ENCODE assay signal across 10 cellular contexts in the genomic region with DNA sequence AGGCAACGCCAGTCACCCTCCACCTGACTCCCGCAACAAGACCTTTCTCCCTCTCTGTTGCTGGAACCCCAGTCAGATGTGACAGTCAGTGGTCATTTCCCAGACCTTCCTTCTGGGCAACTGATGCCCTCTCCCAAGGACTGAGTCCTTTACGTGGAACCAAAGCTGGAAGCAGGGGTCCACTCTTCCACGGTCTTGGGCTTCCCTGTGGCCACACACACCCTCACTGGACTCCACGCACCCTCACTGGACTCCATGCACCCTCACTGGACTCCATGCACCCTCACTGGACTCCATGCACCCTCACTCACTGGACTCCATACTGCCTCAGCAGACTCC. TPM values are rescaled to one million over a fixed set of nuclear protein-coding genes. Genes with fewer than 3 reads are reported as not detected.
DNase-seq lines count a peak whose midpoint lies in the region; ATAC-seq and TF ChIP-seq lines count a peak whose summit lies in the region.
"Had no signal": no experiment of that assay in that cellular context is flagged by ENCODE, and none has a peak within 500 bp of the region (broad histone marks: within the 10 kb centered on the region; RNA-seq: fewer than 3 reads in every experiment).

No MANE protein-coding gene starts in this region.

- CTCF ChIA-PET in HCT116 (lab: Charles Lee): interaction anchor here (0.8 to 5.7 kb wide), 8 partner anchors 10 to 152 kb away, joined by 3 to 185 read pairs (median 20); no protein-coding TSS in a partner anchor

- H3K4me1 Mint-ChIP-seq in brain (peaks cover 46% of the 10 kb centered on the region), neural crest cell (peaks cover 57% of the 10 kb centered on the region)

- no peak overlapping the region for H2AFZ ChIP-seq in HCT116 (ENCODE audit: low read depth, low read length, poor library complexity, severe bottlenecking)

- H3K36me3 ChIP-seq in HCT116 (ENCODE audit: control insufficient read depth in 1 of 2, insufficient read depth in 2 of 2, low read length in 2 of 2): peaks cover 13 to 21% of the 10 kb centered on the region in 2 experiments

- H3K36me3 Mint-ChIP-seq in brain: peaks cover 26% of the 10 kb centered on the region
- H3K36me3 Mint-ChIP-seq in neural crest cell (ENCODE audit: low read depth): peaks cover 35% of the 10 kb centered on the region

- H3K79me2 ChIP-seq in HCT116 (ENCODE audit: insufficient read depth, low read length): peaks cover 22% of the 10 kb centered on the region

- intact Hi-C loops in HCT116 (cut with micrococcal nuclease): loop anchor here (1.0 to 2.0 kb wide), 2 partner anchors 38 to 153 kb away; no protein-coding TSS in a partner anchor

- H3K9me3 ChIP-seq in HCT116 (ENCODE audit: control insufficient read depth in 1 of 2, insufficient read depth in 1 of 2, low read depth in 1 of 2, low read length in 2 of 2): no peaks in the 10 kb centered on the region
- H3K9me3 ChIP-seq: pancreas had no signal

- no TSS peak for BruUV-seq in HCT116 (replicated peaks; lab: Mats Ljungman, UMichigan)

- peaks cover 27 to 70% of the 10 kb centered on the region in 2 experiments for H3K4me1 ChIP-seq in HCT116 (ENCODE audit: control insufficient read depth in 1 of 2, insufficient read depth in 2 of 2, low read length in 2 of 2)

- H3K4me3 Mint-ChIP-seq in brain (peak overlapping the region in 2 of 5 experiments; percentile 51 to 80), neural crest cell (peak overlapping the region; percentile 91)

- TF ChIP-seq CTCF in C4-2B (conservative IDR thresholded peaks at IDR 0.05): peak; percentile 67
- 0 out of 6 replicates have a peak, but pooled peaks of 1 of the 3 experiments have one; percentile 0 for TF ChIP-seq CTCF in HCT116 (IDR thresholded peaks at IDR 0.05 in 2 of 3, conservative IDR thresholded peaks at IDR 0.05 in 1 of 3; ENCODE audit: borderline replicate concordance in 1 of 3, insufficient read depth in 1 of 3, low read depth in 2 of 3, low read length in 2 of 3)
- TF ChIP-seq CTCF in brain (conservative IDR thresholded peaks at IDR 0.05): peak; percentile 7 to 23
- TF ChIP-seq CTCF in neural crest cell (conservative IDR thresholded peaks at IDR 0.05): no peak

- H3K27ac ChIP-seq in C4-2B: no peak overlapping the region
- peak overlapping the region; percentile 68; the same call in 1 of the 2 replicates for H3K27ac ChIP-seq in HCT116 (ENCODE audit: low read depth, low read length)
- H3K27ac ChIP-seq: pancreas had no signal

- POLR2A ChIA-PET in HCT116 (lab: Charles Lee): interaction anchor here (0.7 to 6.5 kb wide), 6 partner anchors 38 to 252 kb away, joined by 4 to 50 read pairs (median 11); no protein-coding TSS in a partner anchor

- H3K27me3 ChIP-seq in HCT116 (ENCODE audit: insufficient read depth, low read length): no peaks in the 10 kb centered on the region
- H3K27me3 ChIP-seq: dorsolateral prefrontal cortex, pancreas had no signal

- peaks cover 18% of the 10 kb centered on the region; the same call in 1 of the 2 replicates for H4K20me1 ChIP-seq in HCT116 (ENCODE audit: insufficient read depth)

- peaks cover 0 to 3% (median 0%) of the 10 kb centered on the region in 5 experiments for H3K9me3 Mint-ChIP-seq in brain
- H3K9me3 Mint-ChIP-seq in neural crest cell: no peaks in the 10 kb centered on the region

- no peaks in the 10 kb centered on the region for H3K9me2 ChIP-seq in HCT116 (ENCODE audit: insufficient read depth)

- no peak for TF ChIP-seq RAD21 in HCT116 (IDR thresholded peaks at IDR 0.05; ENCODE audit: low read depth)

- no peak for ATAC-seq in HCT116

- no peak overlapping the region for H3K9ac ChIP-seq in HCT116 (ENCODE audit: low read length)

- H3K27me3 Mint-ChIP-seq in brain (peaks cover 2% of the 10 kb centered on the region), neural crest cell (ENCODE audit: low read depth) (peaks cover 56% of the 10 kb centered on the region)

- TF ChIP-seq POLR2A in HCT116 (IDR thresholded peaks at IDR 0.05; ENCODE audit: borderline replicate concordance, extremely low read depth, insufficient read depth, insufficient read length): no peak

- DNase-seq in HCT116 (ENCODE audit: low read depth, low spot score) (no peak), neural crest cell (ENCODE audit: low read depth, low spot score) (no peak), NCI-H524 treated with DMSO at 0.1 percent for 48 hours (lab: John Stamatoyannopoulos, UW) (no peak), NCI-H1417 treated with DMSO at 0.1 percent for 48 hours (lab: John Stamatoyannopoulos, UW) (no peak), NCI-H748 treated with DMSO at 0.1 percent for 48 hours (lab: John Stamatoyannopoulos, UW) (no peak), OCI-M1 (lab: John Stamatoyannopoulos, UW) (no peak)

- no peak overlapping the region for H3K4me3 ChIP-seq in HCT116 (replicated peaks in 1 of 2; ENCODE audit: low read depth in 1 of 2, low read length in 2 of 2)
- H3K4me3 ChIP-seq: dorsolateral prefrontal cortex, pancreas had no signal

- RAD21 ChIA-PET in HCT116 (lab: Charles Lee; ENCODE audit: low non-redundant PET in 1 of 2, low total read pairs in 2 of 2, uncharacterized antibody in 2 of 2, unreplicated experiment in 2 of 2): interaction anchor here (0.8 to 4.2 kb wide), 6 partner anchors 34 to 104 kb away, joined by 3 to 31 read pairs (median 9); no protein-coding TSS in a partner anchor

- peak overlapping the region; percentile 31 to 88 (median 75) for H3K27ac Mint-ChIP-seq in brain
- no peak overlapping the region for H3K27ac Mint-ChIP-seq in neural crest cell (ENCODE audit: unreplicated experiment)

- H3K4me2 ChIP-seq in HCT116 (ENCODE audit: low read length): no peak overlapping the region

TF ChIP-seq in HCT116, 20 proteins besides CTCF, POLR2A, EP300 and RAD21 (continues in another document):
- TF ChIP-seq TCF7L2 (IDR thresholded peaks at IDR 0.05; ENCODE audit: borderline replicate concordance, extremely low read depth, insufficient read depth, insufficient read length): no peak
- TF ChIP-seq EZH2phosphoT487 (IDR thresholded peaks at IDR 0.05; ENCODE audit: borderline replicate concordance): no peak
- TF ChIP-seq SIN3A (IDR thresholded peaks at IDR 0.05; ENCODE audit: low read depth): no peak
- TF ChIP-seq, protein P1, sequence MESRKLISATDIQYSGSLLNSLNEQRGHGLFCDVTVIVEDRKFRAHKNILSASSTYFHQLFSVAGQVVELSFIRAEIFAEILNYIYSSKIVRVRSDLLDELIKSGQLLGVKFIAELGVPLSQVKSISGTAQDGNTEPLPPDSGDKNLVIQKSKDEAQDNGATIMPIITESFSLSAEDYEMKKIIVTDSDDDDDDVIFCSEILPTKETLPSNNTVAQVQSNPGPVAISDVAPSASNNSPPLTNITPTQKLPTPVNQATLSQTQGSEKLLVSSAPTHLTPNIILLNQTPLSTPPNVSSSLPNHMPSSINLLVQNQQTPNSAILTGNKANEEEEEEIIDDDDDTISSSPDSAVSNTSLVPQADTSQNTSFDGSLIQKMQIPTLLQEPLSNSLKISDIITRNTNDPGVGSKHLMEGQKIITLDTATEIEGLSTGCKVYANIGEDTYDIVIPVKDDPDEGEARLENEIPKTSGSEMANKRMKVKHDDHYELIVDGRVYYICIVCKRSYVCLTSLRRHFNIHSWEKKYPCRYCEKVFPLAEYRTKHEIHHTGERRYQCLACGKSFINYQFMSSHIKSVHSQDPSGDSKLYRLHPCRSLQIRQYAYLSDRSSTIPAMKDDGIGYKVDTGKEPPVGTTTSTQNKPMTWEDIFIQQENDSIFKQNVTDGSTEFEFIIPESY (IDR thresholded peaks at IDR 0.05; ENCODE audit: extremely low read depth, insufficient replicate concordance, low read length): no peak
- no peak for TF ChIP-seq SP1 (IDR thresholded peaks at IDR 0.05; ENCODE audit: low read depth)
- no peak for TF ChIP-seq CBX3 (IDR thresholded peaks at IDR 0.05; ENCODE audit: low read depth)
- TF ChIP-seq ZNF274 (IDR thresholded peaks at IDR 0.05; ENCODE audit: low read depth, low read length): no peak
- TF ChIP-seq ELF1 (IDR thresholded peaks at IDR 0.05; ENCODE audit: borderline replicate concordance, low read depth): no peak
- TF ChIP-seq, protein P2, sequence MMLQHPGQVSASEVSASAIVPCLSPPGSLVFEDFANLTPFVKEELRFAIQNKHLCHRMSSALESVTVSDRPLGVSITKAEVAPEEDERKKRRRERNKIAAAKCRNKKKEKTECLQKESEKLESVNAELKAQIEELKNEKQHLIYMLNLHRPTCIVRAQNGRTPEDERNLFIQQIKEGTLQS (IDR thresholded peaks at IDR 0.05): no peak
- TF ChIP-seq, protein P3, sequence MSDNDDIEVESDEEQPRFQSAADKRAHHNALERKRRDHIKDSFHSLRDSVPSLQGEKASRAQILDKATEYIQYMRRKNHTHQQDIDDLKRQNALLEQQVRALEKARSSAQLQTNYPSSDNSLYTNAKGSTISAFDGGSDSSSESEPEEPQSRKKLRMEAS (IDR thresholded peaks at IDR 0.05): no peak
- TF ChIP-seq SRF (IDR thresholded peaks at IDR 0.05; ENCODE audit: low read depth): no peak
- no peak for TF ChIP-seq EZH2 (IDR thresholded peaks at IDR 0.05)
- TF ChIP-seq ZFX (IDR thresholded peaks at IDR 0.05): no peak
- no peak for TF ChIP-seq EGR1 (IDR thresholded peaks at IDR 0.05; ENCODE audit: low read depth)
- TF ChIP-seq JUND (IDR thresholded peaks at IDR 0.05): no peak
- no peak for TF ChIP-seq FOSL1 (IDR thresholded peaks at IDR 0.05; ENCODE audit: low read depth)
- TF ChIP-seq YY1 (IDR thresholded peaks at IDR 0.05; ENCODE audit: extremely low read depth, insufficient replicate concordance, low read depth, low read length): no peak

RNA-seq across cellular contexts. Expression of a gene that starts 7.1 kb away (rescaled TPM):
- total RNA-seq in HCT116 (2021; ENCODE audit: unreplicated experiment) (2,752 TPM), neural crest cell (1,415 and 1,529 TPM in 2 replicates)
- 2,841 and 3,306 TPM in 2 replicates for polyA plus RNA-seq in HCT116 (2012)
- 2,636 TPM for polyA plus RNA-seq in brain (ENCODE audit: insufficient read depth, low read depth, low replicate concordance)
